Comparison of ENCODE assay signal across 20 cellular contexts in genomic region chr12:2240984-2241383, GRCh38.
DNase-seq lines count a peak whose midpoint lies in the region; ATAC-seq and TF ChIP-seq lines count a peak whose summit lies in the region.
"Had no signal": no experiment of that assay in that cellular context is flagged by ENCODE, and none has a peak within 500 bp of the region (broad histone marks: within the 10 kb centered on the region; RNA-seq: fewer than 3 reads in every experiment).

No MANE protein-coding gene starts in this region.

- peaks cover 15% of the 10 kb centered on the region for H3K4me1 Mint-ChIP-seq in mesothelial cell of epicardium

- no peak for TF ChIP-seq POLR2A in transverse colon (IDR thresholded peaks at IDR 0.05)

- H3K27ac Mint-ChIP-seq in mesothelial cell of epicardium = no peak overlapping the region
- H3K27ac Mint-ChIP-seq: CD4-positive, alpha-beta T cell had no signal

- TF ChIP-seq EP300 in transverse colon (IDR thresholded peaks at IDR 0.05; ENCODE audit: low read depth) = no peak

- no peaks in the 10 kb centered on the region for H3K36me3 Mint-ChIP-seq in mesothelial cell of epicardium

- WGBS in right cardiac atrium = 86% methylated on average over 8 of the region's 8 CpGs
- WGBS in transverse colon (ENCODE audit: low coverage in 1 of 2), 2 donors = 81 to 100% methylated on average over 1 to 8 of the region's 8 CpGs
- WGBS in smooth muscle cell (ENCODE audit: low lambda C conversion rate) = 83% methylated on average over 8 of the region's 8 CpGs

- H3K4me1 ChIP-seq in left ventricle myocardium inferior (peaks cover 99% of the 10 kb centered on the region), right cardiac atrium (ENCODE audit: control insufficient read depth, insufficient read depth, low read length) (peaks cover 16% of the 10 kb centered on the region), transverse colon (peaks cover 0 to 11% (median 5%) of the 10 kb centered on the region in 4 donors), smooth muscle cell (ENCODE audit: low read depth) (peaks cover 22% of the 10 kb centered on the region)
- H3K4me1 ChIP-seq: A549, BE2C had no signal

- H3K4me2 ChIP-seq in smooth muscle cell = no peak overlapping the region
- H3K4me2 ChIP-seq: A549, KMS-11 had no signal

- H3K79me2 ChIP-seq in smooth muscle cell (ENCODE audit: low read depth) = no peaks in the 10 kb centered on the region

- peaks cover 10% of the 10 kb centered on the region for H3F3A ChIP-seq in smooth muscle cell (ENCODE audit: low read depth)

- H3K27ac ChIP-seq in left ventricle myocardium inferior (replicated peaks) = peak overlapping the region; percentile 89
- peak overlapping the region; percentile 10 for H3K27ac ChIP-seq in angular gyrus (ENCODE audit: low read depth, low read length)
- H3K27ac ChIP-seq in right cardiac atrium (ENCODE audit: low read length) = peak overlapping the region; percentile 10
- H3K27ac ChIP-seq in transverse colon = peak overlapping the region in 3 of 4 donors; percentile 11 to 62 (median 28)
- H3K27ac ChIP-seq in smooth muscle cell (ENCODE audit: low read depth) = no peak overlapping the region
- H3K27ac ChIP-seq: A549, KMS-11 had no signal

- ATAC-seq in left cardiac atrium (no peak), right cardiac atrium (no peak)
- ATAC-seq: A549, PC-3 had no signal

- no peak overlapping the region for H3K9ac ChIP-seq in smooth muscle cell (ENCODE audit: low read depth)
- H3K9ac ChIP-seq: KMS-11 had no signal

- no peaks in the 10 kb centered on the region for H3K9me3 ChIP-seq in left ventricle myocardium inferior (replicated peaks)
- no peaks in the 10 kb centered on the region for H3K9me3 ChIP-seq in right cardiac atrium (ENCODE audit: control insufficient read depth, low read length)
- no peaks in the 10 kb centered on the region for H3K9me3 ChIP-seq in transverse colon
- no peaks in the 10 kb centered on the region for H3K9me3 ChIP-seq in smooth muscle cell (replicated peaks; ENCODE audit: low read depth)
- H3K9me3 ChIP-seq: A549, BE2C had no signal

- intact Hi-C loops in left ventricle myocardium inferior (cut with micrococcal nuclease) (no loop called here), left cardiac atrium (cut with DNase I) (no loop called here), right cardiac atrium (cut with DNase I) (no loop called here), transverse colon (cut with DNase I; ENCODE audit: low total_unique reads) (no loop called here)

- H3K36me3 ChIP-seq in left ventricle myocardium inferior (no peaks in the 10 kb centered on the region), transverse colon (no peaks in the 10 kb centered on the region), smooth muscle cell (ENCODE audit: low read depth) (no peaks in the 10 kb centered on the region)
- H3K36me3 ChIP-seq: BE2C had no signal

- H3K27me3 ChIP-seq in left ventricle myocardium inferior (ENCODE audit: low read depth) (no peaks in the 10 kb centered on the region), right cardiac atrium (ENCODE audit: control insufficient read depth, insufficient read depth) (no peaks in the 10 kb centered on the region), transverse colon (no peaks in the 10 kb centered on the region), smooth muscle cell (ENCODE audit: low read depth) (no peaks in the 10 kb centered on the region)

- in situ Hi-C loops in transverse colon (cut with MboI; ENCODE audit: low pct_ligation_motif_present in 1 of 4, low pct_unique_long_range_greater_than_20kb in 1 of 4, low sequenced_read_pairs in 3 of 4) = no loop called here

- H3K4me3 ChIP-seq in left ventricle myocardium inferior (no peak overlapping the region), right cardiac atrium (ENCODE audit: low read length) (no peak overlapping the region), transverse colon (no peak overlapping the region), smooth muscle cell (no peak overlapping the region)
- H3K4me3 ChIP-seq: A549 had no signal

- H3K27me3 Mint-ChIP-seq in mesothelial cell of epicardium (ENCODE audit: low read depth) = no peaks in the 10 kb centered on the region

- H3K4me3 Mint-ChIP-seq in mesothelial cell of epicardium = no peak overlapping the region
- H3K4me3 Mint-ChIP-seq: CD4-positive, alpha-beta T cell had no signal

- no peak overlapping the region for H2AFZ ChIP-seq in smooth muscle cell (ENCODE audit: low read depth)

- no peak for TF ChIP-seq CTCF in left ventricle myocardium inferior (IDR thresholded peaks at IDR 0.05; ENCODE audit: borderline replicate concordance)
- no peak for TF ChIP-seq CTCF in transverse colon (IDR thresholded peaks at IDR 0.05)
- TF ChIP-seq CTCF in smooth muscle cell (IDR thresholded peaks at IDR 0.05; ENCODE audit: borderline replicate concordance, insufficient read depth, poor library complexity, severe bottlenecking) = no peak
- TF ChIP-seq CTCF in mesothelial cell of epicardium (IDR thresholded peaks at IDR 0.05; ENCODE audit: unreplicated experiment) = no peak

- no peaks in the 10 kb centered on the region for H3K9me3 Mint-ChIP-seq in mesothelial cell of epicardium
- H3K9me3 Mint-ChIP-seq: CD4-positive, alpha-beta T cell had no signal

- H4K20me1 ChIP-seq in smooth muscle cell (ENCODE audit: low read depth) = no peaks in the 10 kb centered on the region

- DNase-seq in left ventricle myocardium inferior = no peak
- no peak for DNase-seq in left cardiac atrium
- DNase-seq in right cardiac atrium = no peak
- no peak for DNase-seq in transverse colon
- DNase-seq in midbrain (lab: John Stamatoyannopoulos, UW) = no peak
- DNase-seq in smooth muscle cell (lab: John Stamatoyannopoulos, UW; ENCODE audit: unreplicated experiment) = no peak
- no peak for DNase-seq in mesothelial cell of epicardium (ENCODE audit: low spot score in 2 of 2, unreplicated experiment in 2 of 2)
- DNase-seq: BE2C; CD4-positive, alpha-beta T cell; COR-L47; DMS79; NCI-H1105; NCI-H146; NCI-H2029; NCI-H524 treated with DMSO at 0.1 percent for 48 hours; PC-3; SHP77 treated with DMSO at 0.1 percent for 48 hours had no signal
